In the genomic region with DNA sequence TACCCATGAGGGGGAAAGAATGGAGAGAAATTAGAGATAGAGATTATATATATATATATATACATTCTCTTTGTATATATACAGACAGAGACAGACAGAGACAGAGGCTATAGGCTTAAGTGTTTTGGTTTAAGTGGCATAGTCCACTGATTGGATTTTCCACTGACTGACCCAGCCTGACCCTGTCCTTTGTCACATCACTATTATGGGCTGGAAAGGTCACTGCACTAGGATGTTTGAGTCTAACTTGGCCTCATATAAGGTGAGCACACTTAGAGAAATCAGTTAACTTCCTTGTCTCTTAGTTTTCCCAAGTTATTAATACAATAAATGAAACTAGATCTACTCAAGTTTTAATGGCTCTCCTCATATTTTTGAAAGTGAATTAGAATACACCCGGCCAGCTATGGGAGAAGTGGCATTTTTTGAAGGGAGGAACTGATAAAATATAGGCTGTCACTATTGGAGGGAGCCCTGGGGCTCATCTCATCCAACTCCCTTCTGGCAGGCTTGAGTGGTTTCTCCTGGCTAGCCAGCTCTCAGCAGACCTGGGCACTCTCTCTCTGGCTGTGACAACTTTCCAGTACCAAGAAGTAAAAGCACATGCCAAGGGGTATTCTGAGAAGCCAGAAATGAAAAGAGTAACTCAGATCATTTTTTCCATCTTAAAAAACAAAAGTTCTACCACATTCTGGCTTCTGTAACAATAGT, we compare ENCODE assay signal across 14 cellular contexts.
"Had no signal": no experiment of that assay in that cellular context is flagged by ENCODE, and none has a peak within 500 bp of the region (broad histone marks: within the 10 kb centered on the region; RNA-seq: fewer than 3 reads in every experiment).

No MANE protein-coding gene starts in this region.

- DNase-seq: activated CD4-positive, alpha-beta T cell treated with anti-CD3 and anti-CD28 coated beads for 4 hours; activated naive CD4-positive, alpha-beta T cell treated with Interleukin-2 at 50 U/mL for 16 hours; activated naive CD8-positive, alpha-beta T cell treated with anti-CD3 and anti-CD28 coated beads, Interleukin-2, amount 50 U/mL, for 24 hours; cortex of kidney; effector memory CD8-positive, alpha-beta T cell; hippocampal formation; kidney glomerular epithelial cell; lower lobe of right lung; natural killer cell; stimulated activated CD4-positive, alpha-beta T cell treated with anti-CD3 and anti-CD28 coated beads, Interleukin-4, amount 100 ng/mL, for 24 hours; stimulated activated naive CD8-positive, alpha-beta T cell treated with anti-CD3 and anti-CD28 coated beads, Interleukin-15, amount 100 ng/mL, for 72 hours; T-helper 9 cell had no signal

- H3K4me3 ChIP-seq: lower lobe of right lung, vagina had no signal

- H3K27me3 ChIP-seq: vagina had no signal

- H3K4me1 ChIP-seq: lower lobe of right lung had no signal

- H3K9me3 ChIP-seq: lower lobe of right lung, vagina had no signal

- FAIRE-seq: astrocyte had no signal

- H3K27ac ChIP-seq: lower lobe of right lung, vagina had no signal

- H3K36me3 ChIP-seq: lower lobe of right lung, vagina had no signal
